8 cellular contexts compared by ENCODE assay signal in genomic region chrX:57286507-57287251, GRCh38.
DNase-seq lines count a peak whose midpoint lies in the region; ATAC-seq and TF ChIP-seq lines count a peak whose summit lies in the region.

FAAH2 (plus strand) TSS chrX:57286706; CDS start chrX:57286826, 120 bp downstream.

- DNase-seq in NCI-H526 (lab: John Stamatoyannopoulos, UW), result peak; percentile 92 to 96
- peak; percentile 30 for DNase-seq in activated T-helper 1 cell treated with Interleukin-2 at 50 U/mL for 16 hours (ENCODE audit: low read depth)
- peak; percentile 19 to 20 for DNase-seq in stimulated activated CD4-positive, alpha-beta T cell treated with anti-CD3 and anti-CD28 coated beads, Interleukin-2, amount 100 ng/mL, for 48 hours
- no peak for DNase-seq in OCI-M2 (lab: John Stamatoyannopoulos, UW; ENCODE audit: unreplicated experiment)

- TF ChIP-seq CTCF in 22Rv1 (IDR thresholded peaks at IDR 0.05), result no peak; the same call in 1 of the 2 replicates

- peak within 1 kb of the TSS; percentile 52; the same call in 1 of the 2 replicates for H3K4me3 ChIP-seq in iPS-18c (ENCODE audit: insufficient read depth, low read depth, low read length)

- ATAC-seq in GM19043 (IDR thresholded peaks at IDR 0.05; ENCODE audit: low read depth, unreplicated experiment) (peak; percentile 82), HG03280 (IDR thresholded peaks at IDR 0.05; ENCODE audit: unreplicated experiment) (peak; percentile 94)

- peak within 1 kb of the TSS; percentile 85 for H3K27ac ChIP-seq in 22Rv1

- peaks cover 3% of the 10 kb centered on the region for H3K9me3 ChIP-seq in iPS-18c (ENCODE audit: control insufficient read depth, insufficient read depth, low read length)
